ENCODE assay signal across 12 cellular contexts in the genomic region with DNA sequence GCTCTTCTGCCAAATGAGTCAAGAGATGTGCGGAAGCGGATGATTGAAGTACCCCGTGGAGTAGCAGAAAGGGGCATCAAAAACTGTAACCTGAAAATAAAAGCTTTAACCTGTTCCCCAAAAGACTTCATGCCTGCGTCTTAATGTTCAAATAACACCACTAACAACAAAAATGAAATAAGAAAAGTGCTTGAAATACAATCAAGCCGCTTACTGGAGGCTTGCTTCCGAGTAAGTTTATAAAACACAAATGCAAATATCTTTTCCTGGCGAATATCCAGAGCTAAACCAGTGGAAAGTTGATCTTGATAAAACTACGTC. TPM values are rescaled to one million over a fixed set of nuclear protein-coding genes. Genes with fewer than 3 reads are reported as not detected.
DNase-seq lines count a peak whose midpoint lies in the region; ATAC-seq and TF ChIP-seq lines count a peak whose summit lies in the region.
"Had no signal": no experiment of that assay in that cellular context is flagged by ENCODE, and none has a peak within 500 bp of the region (broad histone marks: within the 10 kb centered on the region; RNA-seq: fewer than 3 reads in every experiment).

No MANE protein-coding gene starts in this region.

- H3F3A ChIP-seq in smooth muscle cell (ENCODE audit: low read depth), result no peaks in the 10 kb centered on the region

- H3K9me3 ChIP-seq in T-helper 17 cell (ENCODE audit: control insufficient read depth, low read length, poor library complexity, severe bottlenecking) (no peaks in the 10 kb centered on the region), hepatocyte (ENCODE audit: low read depth) (no peaks in the 10 kb centered on the region), smooth muscle cell (replicated peaks; ENCODE audit: low read depth) (no peaks in the 10 kb centered on the region), mucosa of descending colon (no peaks in the 10 kb centered on the region)
- H3K9me3 ChIP-seq: pancreas, upper lobe of left lung had no signal

- H3K27me3 ChIP-seq in hepatocyte (peaks cover 79% of the 10 kb centered on the region), smooth muscle cell (ENCODE audit: low read depth) (peaks cover 90% of the 10 kb centered on the region)

- TF ChIP-seq POLR2A in GM18505 (IDR thresholded peaks at IDR 0.05; ENCODE audit: borderline replicate concordance, extremely low read depth, insufficient read depth, insufficient read length), result no peak

- POLR2A ChIA-PET in activated CD8-positive, alpha-beta T cell treated with anti-CD3 and anti-CD28 coated beads, Interleukin-2, amount 10 ng/mL, durations not matched to agents 7 days and 5 days (lab: Charles Lee), result no interaction called here
- POLR2A ChIA-PET in activated CD8-positive, alpha-beta T cell treated with anti-CD3 and anti-CD28 coated beads for 36 hours (lab: Charles Lee), result interaction anchor here (1.5 kb wide), 1 partner anchor 12 kb away, joined by 4 read pairs; no protein-coding TSS in a partner anchor

- H3K4me3 Mint-ChIP-seq in activated CD8-positive, alpha-beta T cell treated with anti-CD3 and anti-CD28 coated beads, Interleukin-2, amount 10 ng/mL, durations not matched to agents 7 days and 5 days, result peak overlapping the region; percentile 32
- no peak overlapping the region for H3K4me3 Mint-ChIP-seq in activated CD8-positive, alpha-beta T cell treated with anti-CD3 and anti-CD28 coated beads for 36 hours
- H3K4me3 Mint-ChIP-seq in T-helper 17 cell, result peak overlapping the region; percentile 73

- peak overlapping the region; percentile 50 for H3K27ac Mint-ChIP-seq in activated CD8-positive, alpha-beta T cell treated with anti-CD3 and anti-CD28 coated beads, Interleukin-2, amount 10 ng/mL, durations not matched to agents 7 days and 5 days
- no peak overlapping the region for H3K27ac Mint-ChIP-seq in activated CD8-positive, alpha-beta T cell treated with anti-CD3 and anti-CD28 coated beads for 36 hours
- H3K27ac Mint-ChIP-seq in T-helper 17 cell, result peak overlapping the region; percentile 65

- H3K27me3 Mint-ChIP-seq in activated CD8-positive, alpha-beta T cell treated with anti-CD3 and anti-CD28 coated beads, Interleukin-2, amount 10 ng/mL, durations not matched to agents 7 days and 5 days (ENCODE audit: low read depth), result peaks cover 64% of the 10 kb centered on the region
- peaks cover 62% of the 10 kb centered on the region for H3K27me3 Mint-ChIP-seq in activated CD8-positive, alpha-beta T cell treated with anti-CD3 and anti-CD28 coated beads for 36 hours
- H3K27me3 Mint-ChIP-seq in T-helper 17 cell, result peaks cover 64% of the 10 kb centered on the region

- CTCF ChIA-PET in activated CD8-positive, alpha-beta T cell treated with anti-CD3 and anti-CD28 coated beads, Interleukin-2, amount 10 ng/mL, durations not matched to agents 7 days and 5 days (lab: Charles Lee), result interaction anchor here (1.4 to 3.8 kb wide), 5 partner anchors 10 to 1027 kb away, joined by 4 to 19 read pairs (median 9); no protein-coding TSS in a partner anchor
- CTCF ChIA-PET in activated CD8-positive, alpha-beta T cell treated with anti-CD3 and anti-CD28 coated beads for 36 hours (lab: Charles Lee), result interaction anchor here (0.8 to 4.6 kb wide), 8 partner anchors 8 to 1027 kb away, joined by 3 to 33 read pairs (median 4); no protein-coding TSS in a partner anchor

- ATAC-seq in activated CD8-positive, alpha-beta T cell treated with anti-CD3 and anti-CD28 coated beads, Interleukin-2, amount 10 ng/mL, durations not matched to agents 7 days and 5 days, result no peak
- no peak for ATAC-seq in activated CD8-positive, alpha-beta T cell treated with anti-CD3 and anti-CD28 coated beads for 36 hours
- ATAC-seq in T-helper 17 cell, result no peak
- ATAC-seq in GM18505 (IDR thresholded peaks at IDR 0.05; ENCODE audit: unreplicated experiment), result no peak
- ATAC-seq in mucosa of descending colon, result no peak
- ATAC-seq: K562, pancreas had no signal

- peak overlapping the region; percentile 96 for H3K4me2 ChIP-seq in hepatocyte
- H3K4me2 ChIP-seq in smooth muscle cell, result peak overlapping the region; percentile 55

- peaks cover 22% of the 10 kb centered on the region for H3K4me1 ChIP-seq in hepatocyte (ENCODE audit: insufficient read depth)
- peaks cover 27% of the 10 kb centered on the region for H3K4me1 ChIP-seq in smooth muscle cell (ENCODE audit: low read depth)
- H3K4me1 ChIP-seq in mucosa of descending colon (ENCODE audit: low read depth), result peaks cover 40% of the 10 kb centered on the region

- peaks cover 9% of the 10 kb centered on the region for H3K36me3 Mint-ChIP-seq in activated CD8-positive, alpha-beta T cell treated with anti-CD3 and anti-CD28 coated beads, Interleukin-2, amount 10 ng/mL, durations not matched to agents 7 days and 5 days (ENCODE audit: low read depth)
- no peaks in the 10 kb centered on the region for H3K36me3 Mint-ChIP-seq in activated CD8-positive, alpha-beta T cell treated with anti-CD3 and anti-CD28 coated beads for 36 hours (ENCODE audit: low read depth)
- peaks cover 10% of the 10 kb centered on the region for H3K36me3 Mint-ChIP-seq in T-helper 17 cell (ENCODE audit: low read depth)

- H3K27ac ChIP-seq in hepatocyte (no peak overlapping the region), smooth muscle cell (ENCODE audit: low read depth) (no peak overlapping the region)
- H3K27ac ChIP-seq: pancreas, upper lobe of left lung had no signal

- H3K36me3 ChIP-seq in hepatocyte (replicated peaks; ENCODE audit: insufficient read depth, low read depth) (no peaks in the 10 kb centered on the region), smooth muscle cell (ENCODE audit: low read depth) (no peaks in the 10 kb centered on the region), mucosa of descending colon (ENCODE audit: low read depth) (no peaks in the 10 kb centered on the region)
- H3K36me3 ChIP-seq: pancreas, upper lobe of left lung had no signal

- no peak for DNase-seq in activated CD8-positive, alpha-beta T cell treated with anti-CD3 and anti-CD28 coated beads, Interleukin-2, amount 10 ng/mL, durations not matched to agents 7 days and 5 days
- DNase-seq in activated CD8-positive, alpha-beta T cell treated with anti-CD3 and anti-CD28 coated beads for 36 hours, result no peak
- DNase-seq in T-helper 17 cell, result no peak
- DNase-seq in hepatocyte (ENCODE audit: low spot score), result no peak
- DNase-seq in smooth muscle cell (lab: John Stamatoyannopoulos, UW; ENCODE audit: unreplicated experiment), result no peak
- DNase-seq in effector CD4-positive, alpha-beta T cell, result no peak
- DNase-seq in mucosa of descending colon, result no peak
- DNase-seq: activated CD8-positive, alpha-beta memory T cell treated with anti-CD3 and anti-CD28 coated beads, Interleukin-2, amount 50 U/mL, for 48 hours; pancreas; upper lobe of left lung had no signal

- peaks cover 30% of the 10 kb centered on the region for H3K4me1 Mint-ChIP-seq in activated CD8-positive, alpha-beta T cell treated with anti-CD3 and anti-CD28 coated beads, Interleukin-2, amount 10 ng/mL, durations not matched to agents 7 days and 5 days (ENCODE audit: low read depth)
- peaks cover 41% of the 10 kb centered on the region for H3K4me1 Mint-ChIP-seq in activated CD8-positive, alpha-beta T cell treated with anti-CD3 and anti-CD28 coated beads for 36 hours (ENCODE audit: low read depth)
- peaks cover 29% of the 10 kb centered on the region for H3K4me1 Mint-ChIP-seq in T-helper 17 cell

- H4K20me1 ChIP-seq in hepatocyte (ENCODE audit: insufficient read depth, poor library complexity, severe bottlenecking) (no peaks in the 10 kb centered on the region), smooth muscle cell (ENCODE audit: low read depth) (peaks cover 8% of the 10 kb centered on the region)

- H3K79me2 ChIP-seq in hepatocyte (no peaks in the 10 kb centered on the region), smooth muscle cell (ENCODE audit: low read depth) (no peaks in the 10 kb centered on the region)

- no peaks in the 10 kb centered on the region for H3K9me3 Mint-ChIP-seq in activated CD8-positive, alpha-beta T cell treated with anti-CD3 and anti-CD28 coated beads, Interleukin-2, amount 10 ng/mL, durations not matched to agents 7 days and 5 days (ENCODE audit: insufficient read depth)
- H3K9me3 Mint-ChIP-seq in activated CD8-positive, alpha-beta T cell treated with anti-CD3 and anti-CD28 coated beads for 36 hours, result no peaks in the 10 kb centered on the region

- H2AFZ ChIP-seq in hepatocyte (no peak overlapping the region), smooth muscle cell (ENCODE audit: low read depth) (no peak overlapping the region)

- 5% methylated on average over 8 of the region's 8 CpGs for WGBS in hepatocyte (ENCODE audit: low lambda C conversion rate, missing lambda C conversion rate)
- WGBS in smooth muscle cell (ENCODE audit: low lambda C conversion rate), result 2% methylated on average over 8 of the region's 8 CpGs

- no peak for TF ChIP-seq CTCF in activated CD8-positive, alpha-beta T cell treated with anti-CD3 and anti-CD28 coated beads for 36 hours (IDR thresholded peaks at IDR 0.05)
- TF ChIP-seq CTCF in hepatocyte (IDR thresholded peaks at IDR 0.05; ENCODE audit: poor library complexity), result no peak
- TF ChIP-seq CTCF in smooth muscle cell (IDR thresholded peaks at IDR 0.05; ENCODE audit: borderline replicate concordance, insufficient read depth, poor library complexity, severe bottlenecking), result no peak
- TF ChIP-seq CTCF in mucosa of descending colon (IDR thresholded peaks at IDR 0.05), result no peak

- H3K9me2 ChIP-seq in hepatocyte (replicated peaks; ENCODE audit: insufficient read depth), result no peaks in the 10 kb centered on the region

- no peak overlapping the region for H3K9ac ChIP-seq in smooth muscle cell (ENCODE audit: low read depth)

- intact Hi-C loops in activated CD8-positive, alpha-beta T cell treated with anti-CD3 and anti-CD28 coated beads for 36 hours (cut with micrococcal nuclease), result no loop called here
- intact Hi-C loops in mucosa of descending colon (cut with DNase I, micrococcal nuclease), result loop anchor here in 1 of 2 donors (10.0 kb wide), 4 partner anchors 498 to 1028 kb away; no protein-coding TSS in a partner anchor

- no peak overlapping the region for H3K4me3 ChIP-seq in hepatocyte
- H3K4me3 ChIP-seq in smooth muscle cell, result no peak overlapping the region
- no peak overlapping the region for H3K4me3 ChIP-seq in mucosa of descending colon
- H3K4me3 ChIP-seq: K562, pancreas, upper lobe of left lung had no signal

RNA-seq across cellular contexts. Expression of gene FOXC1, which starts 2.5 kb away (rescaled TPM):
- not detected for total RNA-seq in activated CD8-positive, alpha-beta T cell treated with anti-CD3 and anti-CD28 coated beads, Interleukin-2, amount 10 ng/mL, durations not matched to agents 7 days and 5 days
- under 1 TPM in 1 of 2 experiments, not detected in 1; 0.16 TPM for total RNA-seq in activated CD8-positive, alpha-beta T cell treated with anti-CD3 and anti-CD28 coated beads for 36 hours
- under 1 TPM in 1 of 2 donors, not detected in 1; 0.21 TPM for total RNA-seq in T-helper 17 cell
- 1.1 and 1.2 TPM in 2 replicates for total RNA-seq in hepatocyte
- 0.60 and 1.1 TPM in 2 replicates for polyA plus RNA-seq in hepatocyte
- 0.58 and 1.4 TPM in 2 replicates for total RNA-seq in smooth muscle cell
- 0.10 and 0.40 TPM in 2 replicates for polyA plus RNA-seq in smooth muscle cell
- total RNA-seq in mucosa of descending colon, result 1 to 10 TPM; 1.1 to 1.7 (median 1.6) TPM
- total RNA-seq: K562 had no signal
- polyA plus RNA-seq: K562 had no signal
